1 cellular context compared by ENCODE assay signal in the genomic region with DNA sequence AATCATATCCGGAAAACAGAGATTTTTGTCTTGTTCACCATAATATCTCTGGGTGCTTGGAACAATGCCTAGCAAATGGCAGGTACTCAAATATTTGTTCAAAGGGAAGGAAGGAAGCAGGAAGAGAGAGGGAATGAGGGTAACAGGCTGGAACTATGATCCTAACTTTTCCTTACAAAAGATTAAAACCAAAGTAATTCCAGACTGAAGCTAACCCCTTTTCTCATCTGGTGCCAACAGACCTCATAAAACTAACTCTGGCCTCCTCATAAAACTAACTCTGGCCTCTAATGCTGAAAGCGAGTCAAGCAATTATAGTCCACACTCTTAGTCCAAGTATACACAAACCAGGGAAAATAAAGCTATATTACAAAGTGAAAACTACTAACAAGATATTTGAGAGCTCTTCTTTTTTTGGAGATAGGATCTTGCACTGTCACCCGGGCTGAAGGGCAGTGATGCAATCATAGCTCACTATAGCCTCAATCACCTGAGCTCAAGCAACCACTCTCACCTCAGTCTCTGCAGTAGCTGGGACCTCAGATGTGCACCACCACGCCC.
TF ChIP-seq lines count a peak whose summit lies in the region.

No MANE protein-coding gene starts in this region.

TF ChIP-seq in K562, 482 proteins besides CTCF, POLR2A, EP300 and RAD21 (continued from another document and continues in another):
- TF ChIP-seq ZNF253 (CRISPR knock-in tag; conservative IDR thresholded peaks at IDR 0.05) (no peak), FOXK1 (CRISPR knock-in tag; IDR thresholded peaks at IDR 0.05; ENCODE audit: borderline replicate concordance) (no peak), ZNF696 (CRISPR knock-in tag; conservative IDR thresholded peaks at IDR 0.05) (no peak), ZNF41 (CRISPR knock-in tag; conservative IDR thresholded peaks at IDR 0.05) (no peak), RBBP5 (IDR thresholded peaks at IDR 0.05; ENCODE audit: borderline replicate concordance, insufficient read depth, low read length, poor library complexity, severe bottlenecking) (no peak), CBFB (CRISPR knock-in tag; IDR thresholded peaks at IDR 0.05) (no peak), ETS2 (tag; IDR thresholded peaks at IDR 0.05; ENCODE audit: borderline replicate concordance, poor library complexity, severe bottlenecking) (no peak), MIER1 (IDR thresholded peaks at IDR 0.05; ENCODE audit: low read depth) (no peak), KDM2B (CRISPR knock-in tag; IDR thresholded peaks at IDR 0.05) (no peak), HEY1 (CRISPR knock-in tag; IDR thresholded peaks at IDR 0.05; ENCODE audit: borderline replicate concordance) (no peak), WHSC1 (IDR thresholded peaks at IDR 0.05; ENCODE audit: low read length) (no peak), STAT5A (IDR thresholded peaks at IDR 0.05; ENCODE audit: borderline replicate concordance, low read length) (no peak), MEF2A (IDR thresholded peaks at IDR 0.05; ENCODE audit: control insufficient read depth, low read depth, low read length) (no peak), GTF2F1 (IDR thresholded peaks at IDR 0.05; ENCODE audit: low read depth, low read length) (no peak), ZNF778 (CRISPR knock-in tag; IDR thresholded peaks at IDR 0.05) (no peak), NCOR1 (IDR thresholded peaks at IDR 0.05) (no peak), ARID1B (IDR thresholded peaks at IDR 0.05) (peak; percentile 73), PCBP2 (IDR thresholded peaks at IDR 0.05; ENCODE audit: low read depth, low read length, poor library complexity, severe bottlenecking) (no peak), RBM17 (IDR thresholded peaks at IDR 0.05; ENCODE audit: borderline replicate concordance, low read depth, low read length) (no peak)
- TF ChIP-seq, protein P1, sequence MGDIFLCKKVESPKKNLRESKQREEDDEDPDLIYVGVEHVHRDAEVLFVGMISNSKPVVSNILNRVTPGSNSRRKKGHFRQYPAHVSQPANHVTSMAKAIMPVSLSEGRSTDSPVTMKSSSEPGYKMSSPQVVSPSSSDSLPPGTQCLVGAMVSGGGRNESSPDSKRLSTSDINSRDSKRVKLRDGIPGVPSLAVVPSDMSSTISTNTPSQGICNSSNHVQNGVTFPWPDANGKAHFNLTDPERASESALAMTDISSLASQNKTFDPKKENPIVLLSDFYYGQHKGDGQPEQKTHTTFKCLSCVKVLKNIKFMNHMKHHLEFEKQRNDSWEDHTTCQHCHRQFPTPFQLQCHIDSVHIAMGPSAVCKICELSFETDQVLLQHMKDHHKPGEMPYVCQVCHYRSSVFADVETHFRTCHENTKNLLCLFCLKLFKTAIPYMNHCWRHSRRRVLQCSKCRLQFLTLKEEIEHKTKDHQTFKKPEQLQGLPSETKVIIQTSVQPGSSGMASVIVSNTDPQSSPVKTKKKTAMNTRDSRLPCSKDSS (IDR thresholded peaks at IDR 0.05; ENCODE audit: low read depth, partially characterized antibody): no peak
- TF ChIP-seq, protein P2, sequence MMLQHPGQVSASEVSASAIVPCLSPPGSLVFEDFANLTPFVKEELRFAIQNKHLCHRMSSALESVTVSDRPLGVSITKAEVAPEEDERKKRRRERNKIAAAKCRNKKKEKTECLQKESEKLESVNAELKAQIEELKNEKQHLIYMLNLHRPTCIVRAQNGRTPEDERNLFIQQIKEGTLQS (IDR thresholded peaks at IDR 0.05): peak; percentile 98
- TF ChIP-seq, protein P2 (CRISPR knock-in tag; conservative IDR thresholded peaks at IDR 0.05): peak; percentile 86
- TF ChIP-seq, protein P3, sequence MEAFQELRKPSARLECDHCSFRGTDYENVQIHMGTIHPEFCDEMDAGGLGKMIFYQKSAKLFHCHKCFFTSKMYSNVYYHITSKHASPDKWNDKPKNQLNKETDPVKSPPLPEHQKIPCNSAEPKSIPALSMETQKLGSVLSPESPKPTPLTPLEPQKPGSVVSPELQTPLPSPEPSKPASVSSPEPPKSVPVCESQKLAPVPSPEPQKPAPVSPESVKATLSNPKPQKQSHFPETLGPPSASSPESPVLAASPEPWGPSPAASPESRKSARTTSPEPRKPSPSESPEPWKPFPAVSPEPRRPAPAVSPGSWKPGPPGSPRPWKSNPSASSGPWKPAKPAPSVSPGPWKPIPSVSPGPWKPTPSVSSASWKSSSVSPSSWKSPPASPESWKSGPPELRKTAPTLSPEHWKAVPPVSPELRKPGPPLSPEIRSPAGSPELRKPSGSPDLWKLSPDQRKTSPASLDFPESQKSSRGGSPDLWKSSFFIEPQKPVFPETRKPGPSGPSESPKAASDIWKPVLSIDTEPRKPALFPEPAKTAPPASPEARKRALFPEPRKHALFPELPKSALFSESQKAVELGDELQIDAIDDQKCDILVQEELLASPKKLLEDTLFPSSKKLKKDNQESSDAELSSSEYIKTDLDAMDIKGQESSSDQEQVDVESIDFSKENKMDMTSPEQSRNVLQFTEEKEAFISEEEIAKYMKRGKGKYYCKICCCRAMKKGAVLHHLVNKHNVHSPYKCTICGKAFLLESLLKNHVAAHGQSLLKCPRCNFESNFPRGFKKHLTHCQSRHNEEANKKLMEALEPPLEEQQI (IDR thresholded peaks at IDR 0.05): no peak
- TF ChIP-seq, protein P4, sequence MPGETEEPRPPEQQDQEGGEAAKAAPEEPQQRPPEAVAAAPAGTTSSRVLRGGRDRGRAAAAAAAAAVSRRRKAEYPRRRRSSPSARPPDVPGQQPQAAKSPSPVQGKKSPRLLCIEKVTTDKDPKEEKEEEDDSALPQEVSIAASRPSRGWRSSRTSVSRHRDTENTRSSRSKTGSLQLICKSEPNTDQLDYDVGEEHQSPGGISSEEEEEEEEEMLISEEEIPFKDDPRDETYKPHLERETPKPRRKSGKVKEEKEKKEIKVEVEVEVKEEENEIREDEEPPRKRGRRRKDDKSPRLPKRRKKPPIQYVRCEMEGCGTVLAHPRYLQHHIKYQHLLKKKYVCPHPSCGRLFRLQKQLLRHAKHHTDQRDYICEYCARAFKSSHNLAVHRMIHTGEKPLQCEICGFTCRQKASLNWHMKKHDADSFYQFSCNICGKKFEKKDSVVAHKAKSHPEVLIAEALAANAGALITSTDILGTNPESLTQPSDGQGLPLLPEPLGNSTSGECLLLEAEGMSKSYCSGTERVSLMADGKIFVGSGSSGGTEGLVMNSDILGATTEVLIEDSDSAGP (CRISPR knock-in tag; IDR thresholded peaks at IDR 0.05): no peak
- TF ChIP-seq, protein P5, sequence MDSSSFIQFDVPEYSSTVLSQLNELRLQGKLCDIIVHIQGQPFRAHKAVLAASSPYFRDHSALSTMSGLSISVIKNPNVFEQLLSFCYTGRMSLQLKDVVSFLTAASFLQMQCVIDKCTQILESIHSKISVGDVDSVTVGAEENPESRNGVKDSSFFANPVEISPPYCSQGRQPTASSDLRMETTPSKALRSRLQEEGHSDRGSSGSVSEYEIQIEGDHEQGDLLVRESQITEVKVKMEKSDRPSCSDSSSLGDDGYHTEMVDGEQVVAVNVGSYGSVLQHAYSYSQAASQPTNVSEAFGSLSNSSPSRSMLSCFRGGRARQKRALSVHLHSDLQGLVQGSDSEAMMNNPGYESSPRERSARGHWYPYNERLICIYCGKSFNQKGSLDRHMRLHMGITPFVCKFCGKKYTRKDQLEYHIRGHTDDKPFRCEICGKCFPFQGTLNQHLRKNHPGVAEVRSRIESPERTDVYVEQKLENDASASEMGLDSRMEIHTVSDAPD (CRISPR knock-in tag; IDR thresholded peaks at IDR 0.05): no peak
- TF ChIP-seq, protein P6, sequence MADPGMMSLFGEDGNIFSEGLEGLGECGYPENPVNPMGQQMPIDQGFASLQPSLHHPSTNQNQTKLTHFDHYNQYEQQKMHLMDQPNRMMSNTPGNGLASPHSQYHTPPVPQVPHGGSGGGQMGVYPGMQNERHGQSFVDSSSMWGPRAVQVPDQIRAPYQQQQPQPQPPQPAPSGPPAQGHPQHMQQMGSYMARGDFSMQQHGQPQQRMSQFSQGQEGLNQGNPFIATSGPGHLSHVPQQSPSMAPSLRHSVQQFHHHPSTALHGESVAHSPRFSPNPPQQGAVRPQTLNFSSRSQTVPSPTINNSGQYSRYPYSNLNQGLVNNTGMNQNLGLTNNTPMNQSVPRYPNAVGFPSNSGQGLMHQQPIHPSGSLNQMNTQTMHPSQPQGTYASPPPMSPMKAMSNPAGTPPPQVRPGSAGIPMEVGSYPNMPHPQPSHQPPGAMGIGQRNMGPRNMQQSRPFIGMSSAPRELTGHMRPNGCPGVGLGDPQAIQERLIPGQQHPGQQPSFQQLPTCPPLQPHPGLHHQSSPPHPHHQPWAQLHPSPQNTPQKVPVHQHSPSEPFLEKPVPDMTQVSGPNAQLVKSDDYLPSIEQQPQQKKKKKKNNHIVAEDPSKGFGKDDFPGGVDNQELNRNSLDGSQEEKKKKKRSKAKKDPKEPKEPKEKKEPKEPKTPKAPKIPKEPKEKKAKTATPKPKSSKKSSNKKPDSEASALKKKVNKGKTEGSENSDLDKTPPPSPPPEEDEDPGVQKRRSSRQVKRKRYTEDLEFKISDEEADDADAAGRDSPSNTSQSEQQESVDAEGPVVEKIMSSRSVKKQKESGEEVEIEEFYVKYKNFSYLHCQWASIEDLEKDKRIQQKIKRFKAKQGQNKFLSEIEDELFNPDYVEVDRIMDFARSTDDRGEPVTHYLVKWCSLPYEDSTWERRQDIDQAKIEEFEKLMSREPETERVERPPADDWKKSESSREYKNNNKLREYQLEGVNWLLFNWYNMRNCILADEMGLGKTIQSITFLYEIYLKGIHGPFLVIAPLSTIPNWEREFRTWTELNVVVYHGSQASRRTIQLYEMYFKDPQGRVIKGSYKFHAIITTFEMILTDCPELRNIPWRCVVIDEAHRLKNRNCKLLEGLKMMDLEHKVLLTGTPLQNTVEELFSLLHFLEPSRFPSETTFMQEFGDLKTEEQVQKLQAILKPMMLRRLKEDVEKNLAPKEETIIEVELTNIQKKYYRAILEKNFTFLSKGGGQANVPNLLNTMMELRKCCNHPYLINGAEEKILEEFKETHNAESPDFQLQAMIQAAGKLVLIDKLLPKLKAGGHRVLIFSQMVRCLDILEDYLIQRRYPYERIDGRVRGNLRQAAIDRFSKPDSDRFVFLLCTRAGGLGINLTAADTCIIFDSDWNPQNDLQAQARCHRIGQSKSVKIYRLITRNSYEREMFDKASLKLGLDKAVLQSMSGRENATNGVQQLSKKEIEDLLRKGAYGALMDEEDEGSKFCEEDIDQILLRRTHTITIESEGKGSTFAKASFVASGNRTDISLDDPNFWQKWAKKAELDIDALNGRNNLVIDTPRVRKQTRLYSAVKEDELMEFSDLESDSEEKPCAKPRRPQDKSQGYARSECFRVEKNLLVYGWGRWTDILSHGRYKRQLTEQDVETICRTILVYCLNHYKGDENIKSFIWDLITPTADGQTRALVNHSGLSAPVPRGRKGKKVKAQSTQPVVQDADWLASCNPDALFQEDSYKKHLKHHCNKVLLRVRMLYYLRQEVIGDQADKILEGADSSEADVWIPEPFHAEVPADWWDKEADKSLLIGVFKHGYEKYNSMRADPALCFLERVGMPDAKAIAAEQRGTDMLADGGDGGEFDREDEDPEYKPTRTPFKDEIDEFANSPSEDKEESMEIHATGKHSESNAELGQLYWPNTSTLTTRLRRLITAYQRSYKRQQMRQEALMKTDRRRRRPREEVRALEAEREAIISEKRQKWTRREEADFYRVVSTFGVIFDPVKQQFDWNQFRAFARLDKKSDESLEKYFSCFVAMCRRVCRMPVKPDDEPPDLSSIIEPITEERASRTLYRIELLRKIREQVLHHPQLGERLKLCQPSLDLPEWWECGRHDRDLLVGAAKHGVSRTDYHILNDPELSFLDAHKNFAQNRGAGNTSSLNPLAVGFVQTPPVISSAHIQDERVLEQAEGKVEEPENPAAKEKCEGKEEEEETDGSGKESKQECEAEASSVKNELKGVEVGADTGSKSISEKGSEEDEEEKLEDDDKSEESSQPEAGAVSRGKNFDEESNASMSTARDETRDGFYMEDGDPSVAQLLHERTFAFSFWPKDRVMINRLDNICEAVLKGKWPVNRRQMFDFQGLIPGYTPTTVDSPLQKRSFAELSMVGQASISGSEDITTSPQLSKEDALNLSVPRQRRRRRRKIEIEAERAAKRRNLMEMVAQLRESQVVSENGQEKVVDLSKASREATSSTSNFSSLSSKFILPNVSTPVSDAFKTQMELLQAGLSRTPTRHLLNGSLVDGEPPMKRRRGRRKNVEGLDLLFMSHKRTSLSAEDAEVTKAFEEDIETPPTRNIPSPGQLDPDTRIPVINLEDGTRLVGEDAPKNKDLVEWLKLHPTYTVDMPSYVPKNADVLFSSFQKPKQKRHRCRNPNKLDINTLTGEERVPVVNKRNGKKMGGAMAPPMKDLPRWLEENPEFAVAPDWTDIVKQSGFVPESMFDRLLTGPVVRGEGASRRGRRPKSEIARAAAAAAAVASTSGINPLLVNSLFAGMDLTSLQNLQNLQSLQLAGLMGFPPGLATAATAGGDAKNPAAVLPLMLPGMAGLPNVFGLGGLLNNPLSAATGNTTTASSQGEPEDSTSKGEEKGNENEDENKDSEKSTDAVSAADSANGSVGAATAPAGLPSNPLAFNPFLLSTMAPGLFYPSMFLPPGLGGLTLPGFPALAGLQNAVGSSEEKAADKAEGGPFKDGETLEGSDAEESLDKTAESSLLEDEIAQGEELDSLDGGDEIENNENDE (IDR thresholded peaks at IDR 0.05; ENCODE audit: low read depth, low read length): no peak
- TF ChIP-seq, protein P7, sequence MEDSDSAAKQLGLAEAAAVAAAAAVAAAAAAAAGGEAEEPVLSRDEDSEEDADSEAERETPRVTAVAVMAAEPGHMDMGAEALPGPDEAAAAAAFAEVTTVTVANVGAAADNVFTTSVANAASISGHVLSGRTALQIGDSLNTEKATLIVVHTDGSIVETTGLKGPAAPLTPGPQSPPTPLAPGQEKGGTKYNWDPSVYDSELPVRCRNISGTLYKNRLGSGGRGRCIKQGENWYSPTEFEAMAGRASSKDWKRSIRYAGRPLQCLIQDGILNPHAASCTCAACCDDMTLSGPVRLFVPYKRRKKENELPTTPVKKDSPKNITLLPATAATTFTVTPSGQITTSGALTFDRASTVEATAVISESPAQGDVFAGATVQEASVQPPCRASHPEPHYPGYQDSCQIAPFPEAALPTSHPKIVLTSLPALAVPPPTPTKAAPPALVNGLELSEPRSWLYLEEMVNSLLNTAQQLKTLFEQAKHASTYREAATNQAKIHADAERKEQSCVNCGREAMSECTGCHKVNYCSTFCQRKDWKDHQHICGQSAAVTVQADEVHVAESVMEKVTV (CRISPR knock-in tag; IDR thresholded peaks at IDR 0.05): no peak
- TF ChIP-seq, protein P8, sequence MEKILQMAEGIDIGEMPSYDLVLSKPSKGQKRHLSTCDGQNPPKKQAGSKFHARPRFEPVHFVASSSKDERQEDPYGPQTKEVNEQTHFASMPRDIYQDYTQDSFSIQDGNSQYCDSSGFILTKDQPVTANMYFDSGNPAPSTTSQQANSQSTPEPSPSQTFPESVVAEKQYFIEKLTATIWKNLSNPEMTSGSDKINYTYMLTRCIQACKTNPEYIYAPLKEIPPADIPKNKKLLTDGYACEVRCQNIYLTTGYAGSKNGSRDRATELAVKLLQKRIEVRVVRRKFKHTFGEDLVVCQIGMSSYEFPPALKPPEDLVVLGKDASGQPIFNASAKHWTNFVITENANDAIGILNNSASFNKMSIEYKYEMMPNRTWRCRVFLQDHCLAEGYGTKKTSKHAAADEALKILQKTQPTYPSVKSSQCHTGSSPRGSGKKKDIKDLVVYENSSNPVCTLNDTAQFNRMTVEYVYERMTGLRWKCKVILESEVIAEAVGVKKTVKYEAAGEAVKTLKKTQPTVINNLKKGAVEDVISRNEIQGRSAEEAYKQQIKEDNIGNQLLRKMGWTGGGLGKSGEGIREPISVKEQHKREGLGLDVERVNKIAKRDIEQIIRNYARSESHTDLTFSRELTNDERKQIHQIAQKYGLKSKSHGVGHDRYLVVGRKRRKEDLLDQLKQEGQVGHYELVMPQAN (IDR thresholded peaks at IDR 0.05; ENCODE audit: borderline replicate concordance): no peak
- TF ChIP-seq, protein P9, sequence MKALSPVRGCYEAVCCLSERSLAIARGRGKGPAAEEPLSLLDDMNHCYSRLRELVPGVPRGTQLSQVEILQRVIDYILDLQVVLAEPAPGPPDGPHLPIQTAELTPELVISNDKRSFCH (CRISPR knock-in tag; IDR thresholded peaks at IDR 0.05): no peak
- TF ChIP-seq, protein P9 (tag; IDR thresholded peaks at IDR 0.05): no peak
